11 cellular contexts compared by ENCODE assay signal in genomic region chr6:4910060-4910746, GRCh38.
DNase-seq lines count a peak whose midpoint lies in the region; ATAC-seq, FAIRE-seq and TF ChIP-seq lines count a peak whose summit lies in the region.
"Had no signal": no experiment of that assay in that cellular context is flagged by ENCODE, and none has a peak within 500 bp of the region (broad histone marks: within the 10 kb centered on the region; RNA-seq: fewer than 3 reads in every experiment).

No MANE protein-coding gene starts in this region.

- peaks cover 75% of the 10 kb centered on the region for H3K4me1 Mint-ChIP-seq in GM23338

- H3K9me2 ChIP-seq in GM23338 (ENCODE audit: insufficient read depth), result no peaks in the 10 kb centered on the region

- intact Hi-C loops in pancreas (cut with DNase I), result no loop called here
- intact Hi-C loops in cardiac septum (cut with DNase I), result no loop called here

- peaks cover 62% of the 10 kb centered on the region for H3K4me1 ChIP-seq in GM23338 (ENCODE audit: insufficient read depth)
- peaks cover 0 to 20% (median 15%) of the 10 kb centered on the region in 3 donors for H3K4me1 ChIP-seq in pancreas
- H3K4me1 ChIP-seq in BE2C, result no peaks in the 10 kb centered on the region

- no peak overlapping the region for H2AFZ ChIP-seq in GM23338

- H4K20me1 ChIP-seq in GM23338 (replicated peaks; ENCODE audit: insufficient read depth), result peaks cover 66% of the 10 kb centered on the region

- H3K9me3 Mint-ChIP-seq in GM23338, result no peaks in the 10 kb centered on the region; the same call in 2 of the 3 replicates

- 0 out of 2 replicates have a peak overlapping the region, but pooled peaks have one; percentile 6 for H3K27ac Mint-ChIP-seq in GM23338

- WGBS in pancreas, 2 donors, result 65 to 69% methylated on average over 8 of the region's 8 CpGs

- in situ Hi-C loops in astrocyte of the cerebellum (cut with HindIII; ENCODE audit: low sequenced_read_pairs), result no loop called here

- H3K4me2 ChIP-seq in GM23338, result no peak overlapping the region; the same call in 1 of the 2 replicates

- peaks cover 15% of the 10 kb centered on the region for H3K36me3 Mint-ChIP-seq in GM23338 (ENCODE audit: low read depth)

- H3K27me3 ChIP-seq in GM23338 (ENCODE audit: insufficient read depth) (no peaks in the 10 kb centered on the region), pancreas (no peaks in the 10 kb centered on the region), BE2C (no peaks in the 10 kb centered on the region)

- no peaks in the 10 kb centered on the region for H3K9me3 ChIP-seq in pancreas
- no peaks in the 10 kb centered on the region for H3K9me3 ChIP-seq in BE2C

- peaks cover 100% of the 10 kb centered on the region for H3K79me2 ChIP-seq in GM23338 (replicated peaks; ENCODE audit: insufficient read depth)

- H3K36me3 ChIP-seq in GM23338 (ENCODE audit: insufficient read depth), result no peaks in the 10 kb centered on the region
- no peaks in the 10 kb centered on the region for H3K36me3 ChIP-seq in pancreas
- peaks cover 9% of the 10 kb centered on the region for H3K36me3 ChIP-seq in BE2C

- no peak for ATAC-seq in GM23338
- peak in 3 of 4 donors; percentile 55 to 69 (median 65) for ATAC-seq in pancreas

- no peak overlapping the region for H3K27ac ChIP-seq in GM23338 (ENCODE audit: low read depth)
- peak overlapping the region in 1 of 4 donors; percentile 3 for H3K27ac ChIP-seq in pancreas

- peaks cover 9% of the 10 kb centered on the region for H3K27me3 Mint-ChIP-seq in GM23338 (ENCODE audit: insufficient read depth, low read depth, poor library complexity)

- FAIRE-seq in pancreas (lab: Jason Lieb, UNC), result no peak
- FAIRE-seq: H54 had no signal

- H3F3A ChIP-seq in GM23338 (replicated peaks; ENCODE audit: low read depth), result no peaks in the 10 kb centered on the region

- no peak overlapping the region for H3K4me3 Mint-ChIP-seq in GM23338

- DNase-seq in GM23338 (ENCODE audit: low spot score) (no peak), NCI-H2029 treated with DMSO at 0.1 percent for 48 hours (lab: John Stamatoyannopoulos, UW) (peak; percentile 93), astrocyte of the cerebellum (ENCODE audit: low read depth) (peak; percentile 27), pancreas (no peak), BE2C (no peak), MV-4-11 (lab: John Stamatoyannopoulos, UW) (no peak), cardiac septum (ENCODE audit: low spot score) (no peak)
- DNase-seq: C1 segment of cervical spinal cord; glutamatergic neuron; stimulated activated naive CD4-positive, alpha-beta T cell treated with Interleukin-2 at 50 U/mL for 16 hours had no signal

- TF ChIP-seq CTCF in GM23338 (conservative IDR thresholded peaks at IDR 0.05; ENCODE audit: low read depth in 2 of 2) (no peak), astrocyte of the cerebellum (IDR thresholded peaks at IDR 0.05; ENCODE audit: low read depth, low read length, missing control alignments) (no peak), pancreas (IDR thresholded peaks at IDR 0.05) (no peak), BE2C (IDR thresholded peaks at IDR 0.05; ENCODE audit: low read depth, low read length) (no peak)

- H3K4me3 ChIP-seq in GM23338, result no peak overlapping the region
- no peak overlapping the region for H3K4me3 ChIP-seq in astrocyte of the cerebellum (ENCODE audit: low read depth, low read length)
- no peak overlapping the region for H3K4me3 ChIP-seq in pancreas
- H3K4me3 ChIP-seq in BE2C (ENCODE audit: low read depth, low read length), result no peak overlapping the region

TF ChIP-seq in GM23338, 12 proteins besides CTCF, POLR2A, EP300 and RAD21:
- TF ChIP-seq JUNB (IDR thresholded peaks at IDR 0.05; ENCODE audit: unreplicated experiment) (no peak), ZNF462 (CRISPR knock-in tag; IDR thresholded peaks at IDR 0.05) (no peak), CREB1 (CRISPR knock-in tag; IDR thresholded peaks at IDR 0.05; ENCODE audit: low read depth) (no peak), STAT1 (IDR thresholded peaks at IDR 0.05; ENCODE audit: unreplicated experiment) (no peak), POLR2AphosphoS5 (IDR thresholded peaks at IDR 0.05; ENCODE audit: low read depth) (no peak), REST (IDR thresholded peaks at IDR 0.05; ENCODE audit: unreplicated experiment) (no peak)

Comparison
In these comparisons a context has a peak if more than half of its experiments do, and no peak if none do; other contexts are left out.
1. DNase-seq: peak in NCI-H2029 treated with DMSO at 0.1 percent for 48 hours (single experiment) and astrocyte of the cerebellum (single experiment); none in GM23338 (single experiment), pancreas (0 of 6), BE2C (single experiment), MV-4-11 (single experiment) and cardiac septum (single experiment).